ENCODE assay signal across 1 cellular context in the genomic region with DNA sequence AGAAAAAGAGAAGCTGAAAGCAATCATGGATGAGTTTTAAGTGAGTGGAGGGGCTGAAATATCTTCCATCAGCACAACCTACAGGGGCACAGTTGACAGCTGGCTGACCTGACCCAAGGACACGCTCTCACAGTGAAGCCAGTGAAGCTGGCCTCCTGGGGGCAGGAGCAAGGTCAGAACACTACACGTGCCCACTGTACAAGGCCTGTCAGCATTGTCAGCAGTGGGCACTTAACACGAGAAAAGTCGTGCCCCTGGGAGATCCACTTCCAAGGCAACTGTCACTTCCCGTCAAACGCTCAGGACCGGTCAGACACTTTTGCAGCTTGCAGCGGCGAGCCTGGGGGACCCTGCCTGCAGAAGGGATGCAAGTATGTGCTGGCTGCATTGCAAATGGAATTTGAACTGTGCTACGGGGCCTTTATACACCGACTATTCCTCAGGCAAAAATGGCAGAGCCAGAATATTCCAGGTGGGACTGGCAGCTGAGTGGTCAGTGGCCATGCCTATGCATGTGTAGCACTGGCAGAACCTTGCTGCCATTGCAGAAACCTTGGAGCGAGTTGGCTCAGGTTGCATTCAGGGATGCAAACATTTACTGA.
TF ChIP-seq lines count a peak whose summit lies in the region.

No MANE protein-coding gene starts in this region.

TF ChIP-seq in SK-N-SH treated with all-trans-retinoic acid at 6 μM for 48 hours, 23 proteins besides CTCF, POLR2A, EP300 and RAD21 (continued from another document):
- TF ChIP-seq, protein P1, sequence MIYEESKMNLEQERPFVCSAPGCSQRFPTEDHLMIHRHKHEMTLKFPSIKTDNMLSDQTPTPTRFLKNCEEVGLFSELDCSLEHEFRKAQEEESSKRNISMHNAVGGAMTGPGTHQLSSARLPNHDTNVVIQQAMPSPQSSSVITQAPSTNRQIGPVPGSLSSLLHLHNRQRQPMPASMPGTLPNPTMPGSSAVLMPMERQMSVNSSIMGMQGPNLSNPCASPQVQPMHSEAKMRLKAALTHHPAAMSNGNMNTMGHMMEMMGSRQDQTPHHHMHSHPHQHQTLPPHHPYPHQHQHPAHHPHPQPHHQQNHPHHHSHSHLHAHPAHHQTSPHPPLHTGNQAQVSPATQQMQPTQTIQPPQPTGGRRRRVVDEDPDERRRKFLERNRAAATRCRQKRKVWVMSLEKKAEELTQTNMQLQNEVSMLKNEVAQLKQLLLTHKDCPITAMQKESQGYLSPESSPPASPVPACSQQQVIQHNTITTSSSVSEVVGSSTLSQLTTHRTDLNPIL (CRISPR knock-in tag; IDR thresholded peaks at IDR 0.05; ENCODE audit: low read depth): no peak
- TF ChIP-seq ARNTL (CRISPR knock-in tag; IDR thresholded peaks at IDR 0.05; ENCODE audit: borderline replicate concordance, low read depth) (no peak), ZNF565 (CRISPR knock-in tag; conservative IDR thresholded peaks at IDR 0.05; ENCODE audit: low read depth) (no peak), CSDC2 (CRISPR knock-in tag; IDR thresholded peaks at IDR 0.05) (no peak), SNAI2 (CRISPR knock-in tag; IDR thresholded peaks at IDR 0.05) (no peak), BACH2 (CRISPR knock-in tag; IDR thresholded peaks at IDR 0.05; ENCODE audit: borderline replicate concordance) (no peak)
